In the genomic region with DNA sequence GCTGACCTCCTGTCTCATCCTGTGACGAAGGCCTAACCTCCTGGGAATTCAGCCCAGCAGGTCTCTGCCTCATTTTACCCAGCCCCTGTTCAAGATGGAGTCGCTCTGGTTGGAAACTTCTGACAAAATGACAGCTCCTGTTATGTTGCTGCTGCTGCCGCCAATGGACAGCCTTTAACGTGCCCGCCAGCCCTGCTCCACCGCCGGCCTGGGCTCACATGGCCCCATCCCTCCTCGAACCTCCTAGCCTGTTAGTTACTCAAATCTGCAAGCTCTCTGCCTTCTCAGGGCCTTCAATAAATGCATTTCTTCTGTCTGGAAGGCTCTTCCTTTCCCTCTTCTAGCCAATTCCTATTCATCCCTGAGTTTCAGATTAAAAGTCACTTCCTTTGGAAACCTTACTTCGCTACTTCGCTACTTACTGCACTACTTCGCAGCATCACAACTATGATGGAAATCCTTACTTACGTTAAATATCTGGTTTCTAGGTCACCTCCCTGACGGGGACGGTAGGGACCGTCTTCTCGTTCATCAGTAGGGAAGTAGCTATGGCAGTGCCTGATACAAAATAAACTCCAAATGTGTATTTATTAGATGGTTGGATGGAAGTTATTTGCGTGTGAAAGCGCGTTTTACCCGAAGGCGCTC, we compare ENCODE assay signal across 8 cellular contexts. TPM values are rescaled to one million over a fixed set of nuclear protein-coding genes. Genes with fewer than 3 reads are reported as not detected.
DNase-seq lines count a peak whose midpoint lies in the region; ATAC-seq and TF ChIP-seq lines count a peak whose summit lies in the region.

No MANE protein-coding gene starts in this region.

- peaks cover 0 to 17% of the 10 kb centered on the region in 2 donors for H3K36me3 ChIP-seq in adrenal gland (replicated peaks in 1 of 2)
- H3K36me3 ChIP-seq in left lung, result peaks cover 0 to 24% of the 10 kb centered on the region in 2 donors
- peaks cover 9 to 11% of the 10 kb centered on the region in 2 donors for H3K36me3 ChIP-seq in thyroid gland

- H3K27me3 Mint-ChIP-seq in Calu3 (ENCODE audit: unreplicated experiment), result no peaks in the 10 kb centered on the region

- peaks cover 53% of the 10 kb centered on the region for H3K4me1 Mint-ChIP-seq in Calu3 (ENCODE audit: low read depth, unreplicated experiment)

- H3K9me3 ChIP-seq in adrenal gland (replicated peaks in 1 of 3) (no peaks in the 10 kb centered on the region), left lung (no peaks in the 10 kb centered on the region), thyroid gland (no peaks in the 10 kb centered on the region)

- peak overlapping the region in 2 of 4 donors; percentile 50 to 95 for H3K4me3 ChIP-seq in adrenal gland
- peak overlapping the region; percentile 61 to 77 for H3K4me3 ChIP-seq in left lung
- peak overlapping the region; percentile 22 to 37 (median 31) for H3K4me3 ChIP-seq in thyroid gland (replicated peaks in 1 of 3)

- 30 to 47% (median 34%) methylated on average over 13 to 21 of the region's 21 CpGs for WGBS in adrenal gland, 4 donors
- 38 to 41% methylated on average over 21 of the region's 21 CpGs for WGBS in thyroid gland, 2 donors

- peaks cover 58% of the 10 kb centered on the region for H3K36me3 Mint-ChIP-seq in Calu3 (ENCODE audit: insufficient read depth, unreplicated experiment)

- H3K27ac ChIP-seq in adrenal gland (peak overlapping the region; percentile 26 to 100 (median 75)), left lung (peak overlapping the region; percentile 87 to 93), thyroid gland (peak overlapping the region; percentile 81 to 92 (median 89))

- ATAC-seq in HG03025 (IDR thresholded peaks at IDR 0.05; ENCODE audit: low FRiP score, unreplicated experiment), result peak; percentile 7
- ATAC-seq in left lung, result no peak
- no peak for ATAC-seq in HG03520 (IDR thresholded peaks at IDR 0.05; ENCODE audit: unreplicated experiment)
- ATAC-seq in HG03469 (IDR thresholded peaks at IDR 0.05; ENCODE audit: unreplicated experiment), result no peak

- intact Hi-C loops in Calu3 (cut with micrococcal nuclease; ENCODE audit: unreplicated experiment), result no loop called here
- intact Hi-C loops in adrenal gland (cut with DNase I), result no loop called here
- intact Hi-C loops in left lung (cut with DNase I), result no loop called here
- intact Hi-C loops in thyroid gland (cut with DNase I), result no loop called here

- TF ChIP-seq CTCF in Calu3 (IDR thresholded peaks at IDR 0.05; ENCODE audit: unreplicated experiment) (no peak), adrenal gland (IDR thresholded peaks at IDR 0.05) (no peak), left lung (IDR thresholded peaks at IDR 0.05) (no peak), thyroid gland (IDR thresholded peaks at IDR 0.05) (no peak)

- no peak for DNase-seq in Calu3
- DNase-seq in adrenal gland, result no peak
- DNase-seq in left lung, result no peak
- no peak for DNase-seq in thyroid gland
- no peak for DNase-seq in H4 (ENCODE audit: low spot score)

- CTCF ChIA-PET in Calu3 (lab: Charles Lee), result interaction anchor here (0.7 to 2.9 kb wide), 6 partner anchors 8 to 228 kb away, joined by 3 to 11 read pairs (median 3); a partner anchor contains a TSS

- H3K27me3 ChIP-seq in adrenal gland (no peaks in the 10 kb centered on the region), left lung (no peaks in the 10 kb centered on the region), thyroid gland (no peaks in the 10 kb centered on the region)

- H3K4me1 ChIP-seq in adrenal gland (replicated peaks in 1 of 2) (peaks cover 12 to 27% of the 10 kb centered on the region in 2 donors), left lung (peaks cover 10 to 38% of the 10 kb centered on the region in 2 donors), thyroid gland (peaks cover 8 to 30% of the 10 kb centered on the region in 2 donors)

- TF ChIP-seq POLR2A in adrenal gland (IDR thresholded peaks at IDR 0.05), result no peak
- TF ChIP-seq POLR2A in thyroid gland (IDR thresholded peaks at IDR 0.05), result no peak

- H3K4me3 Mint-ChIP-seq in Calu3 (ENCODE audit: low read depth, unreplicated experiment), result peak overlapping the region; percentile 94

- H3K9me3 Mint-ChIP-seq in Calu3 (ENCODE audit: low read depth, unreplicated experiment), result no peaks in the 10 kb centered on the region

- BruUV-seq in Calu3 (replicated peaks; lab: Mats Ljungman, UMichigan), result TSS peak; percentile 93

- peak overlapping the region; percentile 69 for H3K27ac Mint-ChIP-seq in Calu3 (ENCODE audit: unreplicated experiment)

RNA-seq across cellular contexts. Expression of a gene that starts 0.5 kb away (rescaled TPM):
- 53.8 and 59.1 TPM in 2 replicates for total RNA-seq in Calu3 (2022)
- 100 to 1,000 TPM in 1 of 8 donors, 10 to 100 TPM in 7; 44.9 to 115 (median 66.1) TPM for total RNA-seq in adrenal gland
- 10 to 100 TPM; 12.4 to 47.4 (median 39.5) TPM for polyA plus RNA-seq in adrenal gland
- total RNA-seq in left lung, result 10 to 100 TPM; 41.5 to 56.2 TPM
- total RNA-seq in thyroid gland, result 100 to 1,000 TPM in 2 of 4 donors, 10 to 100 TPM in 2; 56.7 to 140 (median 101) TPM
- total RNA-seq in H4 (2014; rRNA removed; shearing (Covaris generic)), result 18.7 and 35.1 TPM in 2 replicates

RNA-seq across cellular contexts. Expression of a gene that starts 17.2 kb away (rescaled TPM):
- total RNA-seq in Calu3 (2022) (0.88 and 1.0 TPM in 2 replicates), adrenal gland (1 to 10 TPM in 7 of 8 donors, under 1 TPM in 1; 0.60 to 3.0 (median 2.1) TPM), left lung (1 to 10 TPM; 1.2 to 1.7 TPM), thyroid gland (1 to 10 TPM in 2 of 4 donors, under 1 TPM in 2; 0.21 to 4.1 (median 1.3) TPM)
- polyA plus RNA-seq in adrenal gland, result 1 to 10 TPM in 2 of 3 donors, under 1 TPM in 1; 0.22 to 7.6 (median 3.6) TPM
- 0.47 and 0.48 TPM in 2 replicates for total RNA-seq in H4 (2014; rRNA removed; shearing (Covaris generic))

RNA-seq across cellular contexts. Expression of a gene that starts 26.4 kb away (rescaled TPM):
- total RNA-seq in Calu3 (2022) (159 and 163 TPM in 2 replicates), adrenal gland (100 to 1,000 TPM in 4 of 8 donors, 10 to 100 TPM in 4; 55.9 to 148 (median 91.8) TPM), left lung (100 to 1,000 TPM in 1 of 2 donors, 10 to 100 TPM in 1; 66.5 to 116 TPM), thyroid gland (10 to 100 TPM; 32.7 to 60.9 (median 48.7) TPM)
- 100 to 1,000 TPM in 2 of 3 donors, 10 to 100 TPM in 1; 65.5 to 192 (median 130) TPM for polyA plus RNA-seq in adrenal gland
- 26.8 and 31.9 TPM in 2 replicates for total RNA-seq in H4 (2014; rRNA removed; shearing (Covaris generic))

RNA-seq across cellular contexts. Expression of a gene that starts 31.4 kb away (rescaled TPM):
- 65.0 and 69.8 TPM in 2 replicates for total RNA-seq in Calu3 (2022)
- 10 to 100 TPM; 34.2 to 58.8 (median 47.1) TPM for total RNA-seq in adrenal gland
- 10 to 100 TPM; 46.0 to 95.0 (median 52.6) TPM for polyA plus RNA-seq in adrenal gland
- 10 to 100 TPM; 56.3 to 73.7 TPM for total RNA-seq in left lung
- total RNA-seq in thyroid gland, result 10 to 100 TPM; 47.0 to 62.8 (median 52.9) TPM
- 23.2 and 31.9 TPM in 2 replicates for total RNA-seq in H4 (2014; rRNA removed; shearing (Covaris generic))

RNA-seq across cellular contexts. Expression of a gene that starts 42.0 kb away (rescaled TPM):
- 31.8 and 32.4 TPM in 2 replicates for total RNA-seq in Calu3 (2022)
- 1 to 10 TPM in 7 of 8 donors, not detected in 1; 1.2 to 2.3 (median 1.8) TPM for total RNA-seq in adrenal gland
- 1 to 10 TPM; 3.1 to 3.9 (median 3.5) TPM for polyA plus RNA-seq in adrenal gland
- 1 to 10 TPM; 6.5 to 7.7 TPM for total RNA-seq in left lung
- 1 to 10 TPM; 1.4 to 5.8 (median 4.5) TPM for total RNA-seq in thyroid gland
- total RNA-seq in H4 (2014; rRNA removed; shearing (Covaris generic)), result 11.9 and 12.6 TPM in 2 replicates
